8 cellular contexts compared by ENCODE assay signal in the genomic region with DNA sequence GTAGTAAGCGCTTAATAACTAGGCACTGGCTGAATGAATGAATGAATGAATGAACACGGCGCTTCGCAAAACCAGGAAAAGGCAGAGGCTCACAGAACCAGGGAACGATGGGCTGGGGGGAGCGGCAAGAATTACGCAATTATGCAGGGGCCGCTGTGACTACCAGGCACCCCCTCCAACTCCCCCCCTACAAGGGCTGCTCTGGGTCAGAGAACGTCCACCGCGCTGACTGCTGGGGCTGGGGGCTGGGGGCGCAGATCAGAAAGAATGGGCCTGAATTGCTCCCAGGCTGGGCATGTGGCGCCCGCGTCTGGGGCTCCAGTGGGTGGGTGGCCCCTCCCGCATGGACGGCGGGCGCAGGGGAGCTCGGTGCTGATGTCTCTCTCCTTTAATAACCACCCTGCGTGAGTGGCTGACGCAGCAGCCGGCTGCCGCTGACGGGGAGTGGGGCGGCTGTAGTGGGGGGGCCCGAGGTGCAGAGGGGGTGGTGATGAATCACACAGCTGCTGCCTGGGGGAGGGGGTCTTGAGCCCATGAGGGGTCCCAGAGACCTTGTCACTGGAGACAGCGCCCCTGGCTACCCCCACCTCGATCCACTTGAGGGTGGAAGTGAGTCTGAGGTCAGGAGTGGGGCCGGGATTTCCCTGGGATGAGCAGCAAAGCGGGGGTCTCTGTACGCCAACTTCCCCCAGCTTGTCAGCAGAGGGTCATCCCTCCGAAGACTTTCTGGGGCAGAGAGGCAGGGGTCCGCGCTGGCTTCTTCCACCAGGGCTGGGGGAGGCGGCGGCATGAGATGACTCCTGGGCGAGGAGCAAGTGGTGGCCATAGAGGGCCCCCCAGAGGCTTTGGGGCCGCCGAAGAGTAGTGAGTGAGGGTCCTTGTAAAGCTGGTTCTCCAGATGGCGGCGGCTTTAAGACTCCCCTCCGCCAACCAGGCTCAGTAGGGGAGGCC. TPM values are rescaled to one million over a fixed set of nuclear protein-coding genes. Genes with fewer than 3 reads are reported as not detected.
A peak's percentile ranks its signal among the peaks of the same experiment; 100 is the strongest.
DNase-seq lines count a peak whose midpoint lies in the region; ATAC-seq and TF ChIP-seq lines count a peak whose summit lies in the region.

No MANE protein-coding gene starts in this region.

- intact Hi-C loops in A673 (cut with micrococcal nuclease; ENCODE audit: unreplicated experiment) (loop anchor here (2.0 to 5.0 kb wide), 2 partner anchors 19 to 590 kb away; partner anchors contain the start of gene MIDN), MCF 10A (cut with micrococcal nuclease) (no loop called here)

- no peak for ATAC-seq in GM18519 (IDR thresholded peaks at IDR 0.05; ENCODE audit: low FRiP score, unreplicated experiment)
- no peak for ATAC-seq in HG02885 (IDR thresholded peaks at IDR 0.05; ENCODE audit: poor library complexity, unreplicated experiment)
- ATAC-seq in GM21360 (IDR thresholded peaks at IDR 0.05; ENCODE audit: unreplicated experiment), result no peak

- BruUV-seq in A673 (replicated peaks; lab: Mats Ljungman, UMichigan), result no TSS peak
- BruUV-seq in MCF 10A (replicated peaks; lab: Mats Ljungman, UMichigan), result no TSS peak

- CTCF ChIA-PET in A673 (lab: Charles Lee) (interaction anchor here (2.1 to 3.7 kb wide), 2 partner anchors 15 to 24 kb away, joined by 8 to 149 read pairs; no protein-coding TSS in a partner anchor), MCF 10A (lab: Yijun Ruan, JAX) (interaction anchor here (0.5 to 4.9 kb wide), 7 partner anchors 11 to 168 kb away, joined by 3 to 144 read pairs (median 11); partner anchors contain the start of gene ATP5F1D)

- H3K9me3 ChIP-seq in A673 (ENCODE audit: low read depth, low read length, poor library complexity, severe bottlenecking), result no peaks in the 10 kb centered on the region
- no peaks in the 10 kb centered on the region for H3K9me3 ChIP-seq in muscle layer of colon (ENCODE audit: low read length)

- H3K36me3 ChIP-seq in A673 (ENCODE audit: insufficient read depth, low read length, poor library complexity, severe bottlenecking) (peaks cover 27% of the 10 kb centered on the region), muscle layer of colon (ENCODE audit: insufficient read depth, low read length) (peaks cover 22% of the 10 kb centered on the region)

- peaks cover 2% of the 10 kb centered on the region for H3K36me3 Mint-ChIP-seq in IgD-negative memory B cell
- peaks cover 45% of the 10 kb centered on the region for H3K36me3 Mint-ChIP-seq in MCF 10A (ENCODE audit: insufficient read depth, unreplicated experiment)

- H3K4me3 ChIP-seq in A673 (ENCODE audit: low read depth, low read length, poor library complexity, severe bottlenecking) (peak overlapping the region; percentile 51), muscle layer of colon (ENCODE audit: low read depth in 1 of 2, low read length in 2 of 2) (peak overlapping the region in 1 of 2 donors; percentile 41)

- peak overlapping the region; percentile 79 for H3K9ac ChIP-seq in muscle layer of colon (ENCODE audit: low read length)

- H3K27ac Mint-ChIP-seq in IgD-negative memory B cell (peak overlapping the region; percentile 64 to 95 (median 80)), MCF 10A (ENCODE audit: low read depth, unreplicated experiment) (peak overlapping the region; percentile 89)

- peaks cover 1% of the 10 kb centered on the region for H3K27me3 Mint-ChIP-seq in IgD-negative memory B cell
- no peaks in the 10 kb centered on the region for H3K27me3 Mint-ChIP-seq in MCF 10A (ENCODE audit: insufficient read depth, unreplicated experiment)

- H3K27me3 ChIP-seq in A673 (replicated peaks; ENCODE audit: insufficient read depth, low read depth, low read length, poor library complexity), result no peaks in the 10 kb centered on the region
- H3K27me3 ChIP-seq in muscle layer of colon (ENCODE audit: control insufficient read depth in 1 of 2, insufficient read depth in 2 of 2, low read length in 2 of 2), result no peaks in the 10 kb centered on the region

- POLR2A ChIA-PET in A673 (lab: Charles Lee; ENCODE audit: low non-redundant PET), result no interaction called here
- POLR2A ChIA-PET in MCF 10A (lab: Yijun Ruan, JAX), result interaction anchor here (1.5 to 6.2 kb wide), 5 partner anchors 7 to 52 kb away, joined by 7 to 240 read pairs (median 21); partner anchors contain the start of genes ATP5F1D and FAM174C

- H3K4me3 Mint-ChIP-seq in IgD-negative memory B cell, result peak overlapping the region; percentile 67 to 97 (median 90)
- H3K4me3 Mint-ChIP-seq in MCF 10A (ENCODE audit: unreplicated experiment), result peak overlapping the region; percentile 70

- H3K9me3 Mint-ChIP-seq in IgD-negative memory B cell (no peaks in the 10 kb centered on the region), MCF 10A (ENCODE audit: unreplicated experiment) (no peaks in the 10 kb centered on the region)

- H3K4me1 ChIP-seq in A673 (ENCODE audit: insufficient read depth, low read length, poor library complexity, severe bottlenecking), result peaks cover 75% of the 10 kb centered on the region
- H3K4me1 ChIP-seq in muscle layer of colon (ENCODE audit: insufficient read depth, low read length), result peaks cover 50% of the 10 kb centered on the region

- TF ChIP-seq CTCF in A673 (conservative IDR thresholded peaks at IDR 0.05; ENCODE audit: low read depth, low read length), result no peak
- TF ChIP-seq CTCF in MCF 10A (IDR thresholded peaks at IDR 0.05; ENCODE audit: unreplicated experiment), result no peak

- peak overlapping the region; percentile 94 for H3K27ac ChIP-seq in A673 (ENCODE audit: low read depth, low read length, poor library complexity, severe bottlenecking)
- peak overlapping the region; percentile 98 for H3K27ac ChIP-seq in muscle layer of colon (ENCODE audit: low read depth, low read length)

- DNase-seq in A673 (ENCODE audit: low spot score), result no peak
- DNase-seq in MCF 10A (ENCODE audit: unreplicated experiment), result no peak
- DNase-seq in NCI-H2196 (lab: John Stamatoyannopoulos, UW; ENCODE audit: unreplicated experiment), result no peak

- H3K4me1 Mint-ChIP-seq in IgD-negative memory B cell, result peaks cover 36 to 48% (median 41%) of the 10 kb centered on the region in 3 donors
- peaks cover 31% of the 10 kb centered on the region for H3K4me1 Mint-ChIP-seq in MCF 10A (ENCODE audit: insufficient read depth, unreplicated experiment)

RNA-seq across cellular contexts. Expression of gene CIRBP, which starts 1.4 kb away (rescaled TPM):
- total RNA-seq in A673 (2021), result 287 and 386 TPM in 2 replicates
- 377 TPM for polyA plus RNA-seq in IgD-negative memory B cell
- 316 and 362 TPM in 2 replicates for total RNA-seq in MCF 10A (2022)

RNA-seq across cellular contexts. Expression of gene FAM174C, which starts 7.6 kb away (rescaled TPM):
- 69.4 and 88.6 TPM in 2 replicates for total RNA-seq in A673 (2021)
- 115 TPM for polyA plus RNA-seq in IgD-negative memory B cell
- total RNA-seq in MCF 10A (2022), result 71.0 and 85.2 TPM in 2 replicates

RNA-seq across cellular contexts. Expression of gene EFNA2, which starts 18.0 kb away (rescaled TPM):
- total RNA-seq in A673 (2021) (0.64 and 0.68 TPM in 2 replicates), MCF 10A (2022) (not detected in 2 replicates)
- polyA plus RNA-seq in IgD-negative memory B cell, result not detected

RNA-seq across cellular contexts. Expression of gene MIDN, which starts 19.3 kb away (rescaled TPM):
- total RNA-seq in A673 (2021) (156 and 169 TPM in 2 replicates), MCF 10A (2022) (73.6 and 96.9 TPM in 2 replicates)
- 4.8 TPM for polyA plus RNA-seq in IgD-negative memory B cell

RNA-seq across cellular contexts. Expression of gene ATP5F1D, which starts 26.2 kb away (rescaled TPM):
- total RNA-seq in A673 (2021) (237 and 250 TPM in 2 replicates), MCF 10A (2022) (256 and 258 TPM in 2 replicates)
- polyA plus RNA-seq in IgD-negative memory B cell, result 339 TPM
